In genomic region chr1:6519935-6520621, GRCh38 we compare ENCODE assay signal across 2 cellular contexts.
TF ChIP-seq lines count a peak whose summit lies in the region.

No MANE protein-coding gene starts in this region.

TF ChIP-seq in A549, 52 proteins besides CTCF, POLR2A, EP300 and RAD21:
- TF ChIP-seq SREBF2 (IDR thresholded peaks at IDR 0.05), result no peak
- TF ChIP-seq, protein P1, sequence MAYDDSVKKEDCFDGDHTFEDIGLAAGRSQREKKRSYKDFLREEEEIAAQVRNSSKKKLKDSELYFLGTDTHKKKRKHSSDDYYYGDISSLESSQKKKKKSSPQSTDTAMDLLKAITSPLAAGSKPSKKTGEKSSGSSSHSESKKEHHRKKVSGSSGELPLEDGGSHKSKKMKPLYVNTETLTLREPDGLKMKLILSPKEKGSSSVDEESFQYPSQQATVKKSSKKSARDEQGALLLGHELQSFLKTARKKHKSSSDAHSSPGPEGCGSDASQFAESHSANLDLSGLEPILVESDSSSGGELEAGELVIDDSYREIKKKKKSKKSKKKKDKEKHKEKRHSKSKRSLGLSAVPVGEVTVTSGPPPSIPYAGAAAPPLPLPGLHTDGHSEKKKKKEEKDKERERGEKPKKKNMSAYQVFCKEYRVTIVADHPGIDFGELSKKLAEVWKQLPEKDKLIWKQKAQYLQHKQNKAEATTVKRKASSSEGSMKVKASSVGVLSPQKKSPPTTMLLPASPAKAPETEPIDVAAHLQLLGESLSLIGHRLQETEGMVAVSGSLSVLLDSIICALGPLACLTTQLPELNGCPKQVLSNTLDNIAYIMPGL (CRISPR knock-in tag; IDR thresholded peaks at IDR 0.05; ENCODE audit: borderline replicate concordance), result no peak
- TF ChIP-seq CHD4 (IDR thresholded peaks at IDR 0.05; ENCODE audit: borderline replicate concordance), result no peak
- TF ChIP-seq NPAS2 (CRISPR knock-in tag; IDR thresholded peaks at IDR 0.05; ENCODE audit: borderline replicate concordance), result no peak
- no peak for TF ChIP-seq TFCP2L1 (CRISPR knock-in tag; IDR thresholded peaks at IDR 0.05)
- TF ChIP-seq HOXA7 (CRISPR knock-in tag; IDR thresholded peaks at IDR 0.05), result no peak
- TF ChIP-seq BHLHE40 (IDR thresholded peaks at IDR 0.05; ENCODE audit: low read depth, low read length), result no peak
- TF ChIP-seq MAZ (IDR thresholded peaks at IDR 0.05; ENCODE audit: borderline replicate concordance, low read depth, low read length), result no peak
- no peak for TF ChIP-seq EHMT2 (IDR thresholded peaks at IDR 0.05; ENCODE audit: low read depth)
- TF ChIP-seq, protein P2, sequence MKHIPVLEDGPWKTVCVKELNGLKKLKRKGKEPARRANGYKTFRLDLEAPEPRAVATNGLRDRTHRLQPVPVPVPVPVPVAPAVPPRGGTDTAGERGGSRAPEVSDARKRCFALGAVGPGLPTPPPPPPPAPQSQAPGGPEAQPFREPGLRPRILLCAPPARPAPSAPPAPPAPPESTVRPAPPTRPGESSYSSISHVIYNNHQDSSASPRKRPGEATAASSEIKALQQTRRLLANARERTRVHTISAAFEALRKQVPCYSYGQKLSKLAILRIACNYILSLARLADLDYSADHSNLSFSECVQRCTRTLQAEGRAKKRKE (CRISPR knock-in tag; IDR thresholded peaks at IDR 0.05; ENCODE audit: low read depth), result no peak
- TF ChIP-seq ZC3H11A (IDR thresholded peaks at IDR 0.05), result no peak
- TF ChIP-seq, protein P3, sequence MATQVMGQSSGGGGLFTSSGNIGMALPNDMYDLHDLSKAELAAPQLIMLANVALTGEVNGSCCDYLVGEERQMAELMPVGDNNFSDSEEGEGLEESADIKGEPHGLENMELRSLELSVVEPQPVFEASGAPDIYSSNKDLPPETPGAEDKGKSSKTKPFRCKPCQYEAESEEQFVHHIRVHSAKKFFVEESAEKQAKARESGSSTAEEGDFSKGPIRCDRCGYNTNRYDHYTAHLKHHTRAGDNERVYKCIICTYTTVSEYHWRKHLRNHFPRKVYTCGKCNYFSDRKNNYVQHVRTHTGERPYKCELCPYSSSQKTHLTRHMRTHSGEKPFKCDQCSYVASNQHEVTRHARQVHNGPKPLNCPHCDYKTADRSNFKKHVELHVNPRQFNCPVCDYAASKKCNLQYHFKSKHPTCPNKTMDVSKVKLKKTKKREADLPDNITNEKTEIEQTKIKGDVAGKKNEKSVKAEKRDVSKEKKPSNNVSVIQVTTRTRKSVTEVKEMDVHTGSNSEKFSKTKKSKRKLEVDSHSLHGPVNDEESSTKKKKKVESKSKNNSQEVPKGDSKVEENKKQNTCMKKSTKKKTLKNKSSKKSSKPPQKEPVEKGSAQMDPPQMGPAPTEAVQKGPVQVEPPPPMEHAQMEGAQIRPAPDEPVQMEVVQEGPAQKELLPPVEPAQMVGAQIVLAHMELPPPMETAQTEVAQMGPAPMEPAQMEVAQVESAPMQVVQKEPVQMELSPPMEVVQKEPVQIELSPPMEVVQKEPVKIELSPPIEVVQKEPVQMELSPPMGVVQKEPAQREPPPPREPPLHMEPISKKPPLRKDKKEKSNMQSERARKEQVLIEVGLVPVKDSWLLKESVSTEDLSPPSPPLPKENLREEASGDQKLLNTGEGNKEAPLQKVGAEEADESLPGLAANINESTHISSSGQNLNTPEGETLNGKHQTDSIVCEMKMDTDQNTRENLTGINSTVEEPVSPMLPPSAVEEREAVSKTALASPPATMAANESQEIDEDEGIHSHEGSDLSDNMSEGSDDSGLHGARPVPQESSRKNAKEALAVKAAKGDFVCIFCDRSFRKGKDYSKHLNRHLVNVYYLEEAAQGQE (IDR thresholded peaks at IDR 0.05), result no peak
- no peak for TF ChIP-seq USF2 (IDR thresholded peaks at IDR 0.05)
- TF ChIP-seq NFE2L2 (conservative IDR thresholded peaks at IDR 0.05; ENCODE audit: low read length), result no peak
- no peak for TF ChIP-seq FOXS1 (CRISPR knock-in tag; IDR thresholded peaks at IDR 0.05)
- TF ChIP-seq HOXB13 (CRISPR knock-in tag; IDR thresholded peaks at IDR 0.05; ENCODE audit: low read depth), result no peak
- no peak for TF ChIP-seq SMC3 (IDR thresholded peaks at IDR 0.05)
- no peak for TF ChIP-seq JUNB (IDR thresholded peaks at IDR 0.05)
- no peak for TF ChIP-seq KDM1A (IDR thresholded peaks at IDR 0.05; ENCODE audit: low read depth)
- no peak for TF ChIP-seq ZNF302 (CRISPR knock-in tag; IDR thresholded peaks at IDR 0.05)

TF ChIP-seq in K562, 482 proteins besides CTCF, POLR2A, EP300 and RAD21:
- TF ChIP-seq THAP12 (CRISPR knock-in tag; IDR thresholded peaks at IDR 0.05) (0 out of 2 replicates have a peak, but pooled peaks have one; percentile 5), POLR2G (IDR thresholded peaks at IDR 0.05; ENCODE audit: low read depth, low read length) (peak; percentile 59), ZFX (CRISPR knock-in tag; IDR thresholded peaks at IDR 0.05) (peak; percentile 22; the same call in 1 of the 2 replicates), EGR1 (conservative IDR thresholded peaks at IDR 0.05) (no peak), FOSL1 (tag; conservative IDR thresholded peaks at IDR 0.05) (peak; percentile 33; the same call in 1 of the 2 replicates), ZNF384 (IDR thresholded peaks at IDR 0.05; ENCODE audit: low read depth, low read length) (peak; percentile 65; the same call in 1 of the 2 replicates), RFX1 (IDR thresholded peaks at IDR 0.05) (peak; percentile 81), SRSF1 (IDR thresholded peaks at IDR 0.05; ENCODE audit: low read depth, low read length) (no peak), ZNF41 (CRISPR knock-in tag; conservative IDR thresholded peaks at IDR 0.05) (no peak), CCAR2 (IDR thresholded peaks at IDR 0.05; ENCODE audit: low read depth, low read length) (no peak), MAX (CRISPR knock-in tag; IDR thresholded peaks at IDR 0.05) (peak; percentile 44), POLR2AphosphoS5 (IDR thresholded peaks at IDR 0.05; ENCODE audit: control insufficient read depth, insufficient read depth, low read depth, low read length) (peak; percentile 35; the same call in 1 of the 2 replicates), MNT (conservative IDR thresholded peaks at IDR 0.05) (0 out of 4 replicates have a peak, but pooled peaks of 1 of the 2 experiments have one; percentile 29), ZNF212 (CRISPR knock-in tag; IDR thresholded peaks at IDR 0.05) (no peak), SUPT5H (IDR thresholded peaks at IDR 0.05) (peak; percentile 8; the same call in 1 of the 2 replicates), SIN3A (IDR thresholded peaks at IDR 0.05; ENCODE audit: borderline replicate concordance in 2 of 2, control insufficient read depth in 1 of 2, low read depth in 2 of 2, low read length in 2 of 2) (peak in 1 of 2 experiments; percentile 34; a peak in 1 of 4 replicates), OTX1 (CRISPR knock-in tag; IDR thresholded peaks at IDR 0.05) (no peak)
- TF ChIP-seq, protein P4, sequence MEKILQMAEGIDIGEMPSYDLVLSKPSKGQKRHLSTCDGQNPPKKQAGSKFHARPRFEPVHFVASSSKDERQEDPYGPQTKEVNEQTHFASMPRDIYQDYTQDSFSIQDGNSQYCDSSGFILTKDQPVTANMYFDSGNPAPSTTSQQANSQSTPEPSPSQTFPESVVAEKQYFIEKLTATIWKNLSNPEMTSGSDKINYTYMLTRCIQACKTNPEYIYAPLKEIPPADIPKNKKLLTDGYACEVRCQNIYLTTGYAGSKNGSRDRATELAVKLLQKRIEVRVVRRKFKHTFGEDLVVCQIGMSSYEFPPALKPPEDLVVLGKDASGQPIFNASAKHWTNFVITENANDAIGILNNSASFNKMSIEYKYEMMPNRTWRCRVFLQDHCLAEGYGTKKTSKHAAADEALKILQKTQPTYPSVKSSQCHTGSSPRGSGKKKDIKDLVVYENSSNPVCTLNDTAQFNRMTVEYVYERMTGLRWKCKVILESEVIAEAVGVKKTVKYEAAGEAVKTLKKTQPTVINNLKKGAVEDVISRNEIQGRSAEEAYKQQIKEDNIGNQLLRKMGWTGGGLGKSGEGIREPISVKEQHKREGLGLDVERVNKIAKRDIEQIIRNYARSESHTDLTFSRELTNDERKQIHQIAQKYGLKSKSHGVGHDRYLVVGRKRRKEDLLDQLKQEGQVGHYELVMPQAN (IDR thresholded peaks at IDR 0.05; ENCODE audit: borderline replicate concordance), result peak; percentile 38; the same call in 1 of the 2 replicates
- TF ChIP-seq, protein P5, sequence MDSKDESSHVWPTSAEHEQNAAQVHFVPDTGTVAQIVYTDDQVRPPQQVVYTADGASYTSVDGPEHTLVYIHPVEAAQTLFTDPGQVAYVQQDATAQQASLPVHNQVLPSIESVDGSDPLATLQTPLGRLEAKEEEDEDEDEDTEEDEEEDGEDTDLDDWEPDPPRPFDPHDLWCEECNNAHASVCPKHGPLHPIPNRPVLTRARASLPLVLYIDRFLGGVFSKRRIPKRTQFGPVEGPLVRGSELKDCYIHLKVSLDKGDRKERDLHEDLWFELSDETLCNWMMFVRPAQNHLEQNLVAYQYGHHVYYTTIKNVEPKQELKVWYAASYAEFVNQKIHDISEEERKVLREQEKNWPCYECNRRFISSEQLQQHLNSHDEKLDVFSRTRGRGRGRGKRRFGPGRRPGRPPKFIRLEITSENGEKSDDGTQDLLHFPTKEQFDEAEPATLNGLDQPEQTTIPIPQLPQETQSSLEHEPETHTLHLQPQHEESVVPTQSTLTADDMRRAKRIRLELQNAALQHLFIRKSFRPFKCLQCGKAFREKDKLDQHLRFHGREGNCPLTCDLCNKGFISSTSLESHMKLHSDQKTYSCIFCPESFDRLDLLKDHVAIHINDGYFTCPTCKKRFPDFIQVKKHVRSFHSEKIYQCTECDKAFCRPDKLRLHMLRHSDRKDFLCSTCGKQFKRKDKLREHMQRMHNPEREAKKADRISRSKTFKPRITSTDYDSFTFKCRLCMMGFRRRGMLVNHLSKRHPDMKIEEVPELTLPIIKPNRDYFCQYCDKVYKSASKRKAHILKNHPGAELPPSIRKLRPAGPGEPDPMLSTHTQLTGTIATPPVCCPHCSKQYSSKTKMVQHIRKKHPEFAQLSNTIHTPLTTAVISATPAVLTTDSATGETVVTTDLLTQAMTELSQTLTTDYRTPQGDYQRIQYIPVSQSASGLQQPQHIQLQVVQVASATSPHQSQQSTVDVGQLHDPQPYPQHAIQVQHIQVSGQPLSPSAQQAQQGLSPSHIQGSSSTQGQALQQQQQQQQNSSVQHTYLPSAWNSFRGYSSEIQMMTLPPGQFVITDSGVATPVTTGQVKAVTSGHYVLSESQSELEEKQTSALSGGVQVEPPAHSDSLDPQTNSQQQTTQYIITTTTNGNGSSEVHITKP (IDR thresholded peaks at IDR 0.05; ENCODE audit: partially characterized antibody), result peak; percentile 12
TF ChIP-seq in K562: peak in this region for 13.
